In genomic region chr7:55099086-55099831, GRCh38 we compare ENCODE assay signal across 13 cellular contexts.
DNase-seq lines count a peak whose midpoint lies in the region; ATAC-seq and TF ChIP-seq lines count a peak whose summit lies in the region.
"Had no signal": no experiment of that assay in that cellular context is flagged by ENCODE, and none has a peak within 500 bp of the region (broad histone marks: within the 10 kb centered on the region; RNA-seq: fewer than 3 reads in every experiment).

No MANE protein-coding gene starts in this region.

- H3K4me2 ChIP-seq in GM23338 (0 out of 2 replicates have a peak overlapping the region, but pooled peaks have one; percentile 15), hepatocyte (no peak overlapping the region)

- no peaks in the 10 kb centered on the region for H3K9me2 ChIP-seq in GM23338 (ENCODE audit: insufficient read depth)
- H3K9me2 ChIP-seq in hepatocyte (replicated peaks; ENCODE audit: insufficient read depth): no peaks in the 10 kb centered on the region

- DNase-seq in GM23338 (ENCODE audit: low spot score) (no peak), cardiac fibroblast (ENCODE audit: low read depth in 2 of 2) (peak; percentile 51 to 74), hepatocyte (ENCODE audit: low spot score) (no peak), kidney glomerular epithelial cell (lab: John Stamatoyannopoulos, UW) (no peak), MV-4-11 (lab: John Stamatoyannopoulos, UW) (no peak)
- DNase-seq: CD4-positive, alpha-beta T cell; effector memory CD8-positive, alpha-beta T cell; stimulated activated CD4-positive, alpha-beta T cell treated with anti-CD3 and anti-CD28 coated beads, Interleukin-12 subunit alpha, Interleukin-12 subunit beta, amount 100 ng/mL, for 4 hours had no signal

- H3K9me3 Mint-ChIP-seq in GM23338: no peaks in the 10 kb centered on the region
- H3K9me3 Mint-ChIP-seq: activated T-helper 1 cell treated with anti-CD3 and anti-CD28 coated beads, Interleukin-12 subunit alpha, Interleukin-12 subunit beta, Interleukin-2, Interleukin-4 antibody, amounts not matched to agents 30 ng/mL and 10 ng/mL and 1 ng/mL, durations not matched to agents 14 hours and 24 hours and 36 hours; CD4-positive, alpha-beta T cell; effector memory CD8-positive, alpha-beta T cell; stimulated activated memory B cell treated with anti-CD40 and anti-IgM and Interleukin-4, amounts not matched to agents 10 μg/mL and 1 μg/mL and 100 μg/mL, for 72 hours had no signal

- no peaks in the 10 kb centered on the region for H3K79me2 ChIP-seq in GM23338 (replicated peaks; ENCODE audit: insufficient read depth)
- peaks cover 52% of the 10 kb centered on the region for H3K79me2 ChIP-seq in hepatocyte

- H3F3A ChIP-seq in GM23338 (replicated peaks; ENCODE audit: low read depth): no peaks in the 10 kb centered on the region

- peak overlapping the region; percentile 3; the same call in 1 of the 2 replicates for H3K27ac Mint-ChIP-seq in GM23338
- H3K27ac Mint-ChIP-seq: activated T-helper 1 cell treated with anti-CD3 and anti-CD28 coated beads, Interleukin-12 subunit alpha, Interleukin-12 subunit beta, Interleukin-2, Interleukin-4 antibody, amounts not matched to agents 30 ng/mL and 10 ng/mL and 1 ng/mL, durations not matched to agents 14 hours and 24 hours and 36 hours; CD4-positive, alpha-beta T cell; effector memory CD8-positive, alpha-beta T cell; stimulated activated memory B cell treated with anti-CD40 and anti-IgM and Interleukin-4, amounts not matched to agents 10 μg/mL and 1 μg/mL and 100 μg/mL, for 72 hours had no signal

- H3K9me3 ChIP-seq in hepatocyte (ENCODE audit: low read depth) (no peaks in the 10 kb centered on the region), skeletal muscle tissue (ENCODE audit: control insufficient read depth in 3 of 3, low read length in 3 of 3) (no peaks in the 10 kb centered on the region)

- peak overlapping the region; percentile 38; the same call in 1 of the 2 replicates for H2AFZ ChIP-seq in GM23338
- H2AFZ ChIP-seq in hepatocyte: no peak overlapping the region

- no peak overlapping the region for H3K9ac ChIP-seq in skeletal muscle tissue (ENCODE audit: low read depth in 1 of 3, low read length in 3 of 3)

- no peak overlapping the region for H3K4me3 Mint-ChIP-seq in GM23338
- H3K4me3 Mint-ChIP-seq: activated T-helper 1 cell treated with anti-CD3 and anti-CD28 coated beads, Interleukin-12 subunit alpha, Interleukin-12 subunit beta, Interleukin-2, Interleukin-4 antibody, amounts not matched to agents 30 ng/mL and 10 ng/mL and 1 ng/mL, durations not matched to agents 14 hours and 24 hours and 36 hours; CD4-positive, alpha-beta T cell; effector memory CD8-positive, alpha-beta T cell; stimulated activated memory B cell treated with anti-CD40 and anti-IgM and Interleukin-4, amounts not matched to agents 10 μg/mL and 1 μg/mL and 100 μg/mL, for 72 hours had no signal

- TF ChIP-seq CTCF in GM23338 (conservative IDR thresholded peaks at IDR 0.05; ENCODE audit: low read depth in 2 of 2) (no peak), cardiac fibroblast (IDR thresholded peaks at IDR 0.05; ENCODE audit: low read depth, low read length) (no peak), hepatocyte (IDR thresholded peaks at IDR 0.05; ENCODE audit: poor library complexity) (no peak)

- 76% methylated on average over 9 of the region's 9 CpGs for WGBS in hepatocyte (ENCODE audit: low lambda C conversion rate, missing lambda C conversion rate)

- no peaks in the 10 kb centered on the region for H3K27me3 ChIP-seq in GM23338 (ENCODE audit: insufficient read depth)
- no peaks in the 10 kb centered on the region for H3K27me3 ChIP-seq in hepatocyte
- no peaks in the 10 kb centered on the region for H3K27me3 ChIP-seq in skeletal muscle tissue (ENCODE audit: control insufficient read depth in 3 of 3, insufficient read depth in 3 of 3, low read length in 3 of 3)

- H4K20me1 ChIP-seq in GM23338 (replicated peaks; ENCODE audit: insufficient read depth) (no peaks in the 10 kb centered on the region), hepatocyte (ENCODE audit: insufficient read depth, poor library complexity, severe bottlenecking) (no peaks in the 10 kb centered on the region)

- H3K27ac ChIP-seq in GM23338 (ENCODE audit: low read depth) (no peak overlapping the region), hepatocyte (peak overlapping the region; percentile 48), skeletal muscle tissue (ENCODE audit: low read depth, low read length) (peak overlapping the region; percentile 23)

- H3K36me3 Mint-ChIP-seq in GM23338 (ENCODE audit: low read depth): no peaks in the 10 kb centered on the region
- H3K36me3 Mint-ChIP-seq: stimulated activated memory B cell treated with anti-CD40 and anti-IgM and Interleukin-4, amounts not matched to agents 10 μg/mL and 1 μg/mL and 100 μg/mL, for 72 hours had no signal

- peaks cover 30% of the 10 kb centered on the region for H3K4me1 Mint-ChIP-seq in GM23338
- H3K4me1 Mint-ChIP-seq: stimulated activated memory B cell treated with anti-CD40 and anti-IgM and Interleukin-4, amounts not matched to agents 10 μg/mL and 1 μg/mL and 100 μg/mL, for 72 hours had no signal

- H3K36me3 ChIP-seq in GM23338 (ENCODE audit: insufficient read depth) (no peaks in the 10 kb centered on the region), hepatocyte (replicated peaks; ENCODE audit: insufficient read depth, low read depth) (no peaks in the 10 kb centered on the region), skeletal muscle tissue (ENCODE audit: control insufficient read depth in 3 of 3, insufficient read depth in 3 of 3, low read length in 3 of 3) (no peaks in the 10 kb centered on the region)

- no peak overlapping the region for H3K4me3 ChIP-seq in GM23338
- H3K4me3 ChIP-seq in cardiac fibroblast (replicated peaks in 1 of 2; ENCODE audit: low read depth in 2 of 2, low read length in 2 of 2): no peak overlapping the region
- H3K4me3 ChIP-seq in hepatocyte: no peak overlapping the region
- no peak overlapping the region for H3K4me3 ChIP-seq in skeletal muscle tissue (ENCODE audit: low read length in 3 of 3)

- peak; percentile 38 for ATAC-seq in GM23338
- no peak for ATAC-seq in GM21825 (IDR thresholded peaks at IDR 0.05; ENCODE audit: unreplicated experiment)
- no peak for ATAC-seq in HG03439 (IDR thresholded peaks at IDR 0.05; ENCODE audit: unreplicated experiment)
- ATAC-seq: effector memory CD8-positive, alpha-beta T cell; stimulated activated memory B cell treated with anti-CD40 and anti-IgM and Interleukin-4, amounts not matched to agents 10 μg/mL and 1 μg/mL and 100 μg/mL, for 72 hours had no signal

- H3K27me3 Mint-ChIP-seq in GM23338 (ENCODE audit: insufficient read depth, low read depth, poor library complexity): peaks cover 5% of the 10 kb centered on the region

- H3K4me1 ChIP-seq in GM23338 (ENCODE audit: insufficient read depth) (peaks cover 16% of the 10 kb centered on the region; the same call in 1 of the 2 replicates), hepatocyte (ENCODE audit: insufficient read depth) (peaks cover 41% of the 10 kb centered on the region), skeletal muscle tissue (ENCODE audit: control insufficient read depth in 3 of 3, insufficient read depth in 3 of 3, low read length in 3 of 3) (peaks cover 40 to 53% (median 42%) of the 10 kb centered on the region in 3 donors)

TF ChIP-seq in GM23338, 12 proteins besides CTCF, POLR2A, EP300 and RAD21 (continues in another document):
- TF ChIP-seq EZH2 (IDR thresholded peaks at IDR 0.05; ENCODE audit: low read depth, unreplicated experiment): no peak
- no peak for TF ChIP-seq ZNF114 (CRISPR knock-in tag; IDR thresholded peaks at IDR 0.05)

Comparison
In these comparisons a context has a peak if more than half of its experiments do, and no peak if none do; other contexts are left out.
1. DNase-seq: peak in cardiac fibroblast (2 of 2); none in GM23338 (single experiment), hepatocyte (single experiment), kidney glomerular epithelial cell (single experiment) and MV-4-11 (single experiment).